Comparison of ENCODE assay signal across 10 cellular contexts in genomic region chr19:8515317-8515716, GRCh38. TPM values are rescaled to one million over a fixed set of nuclear protein-coding genes. Genes with fewer than 3 reads are reported as not detected.
A peak's percentile ranks its signal among the peaks of the same experiment; 100 is the strongest.
DNase-seq lines count a peak whose midpoint lies in the region; ATAC-seq, FAIRE-seq and TF ChIP-seq lines count a peak whose summit lies in the region.
"Had no signal": no experiment of that assay in that cellular context is flagged by ENCODE, and none has a peak within 500 bp of the region (broad histone marks: within the 10 kb centered on the region; RNA-seq: fewer than 3 reads in every experiment).

No MANE protein-coding gene starts in this region.

- H3K9me3 Mint-ChIP-seq in stimulated activated memory B cell treated with anti-CD40 and anti-IgM and Interleukin-4, amounts not matched to agents 10 μg/mL and 1 μg/mL and 100 μg/mL, for 72 hours, result no peaks in the 10 kb centered on the region

- BruUV-seq in mammary epithelial cell (replicated peaks; lab: Mats Ljungman, UMichigan), result no TSS peak

- no peak overlapping the region for H3K4ac ChIP-seq in H1 (replicated peaks; ENCODE audit: insufficient read length, low read depth, low read length)

- dilution Hi-C loops in mammary epithelial cell (cut with HindIII; ENCODE audit: low sequenced_read_pairs), result no loop called here

- H2BK12ac ChIP-seq in H1 (ENCODE audit: low read depth, low read length), result no peak overlapping the region

- H2AFZ ChIP-seq in H1 (ENCODE audit: low read length) (no peak overlapping the region), mammary epithelial cell (ENCODE audit: low read depth, low read length) (no peak overlapping the region)

- 0 out of 2 replicates have a peak, but pooled peaks cover 1% of the 10 kb centered on the region for H3K79me1 ChIP-seq in H1 (ENCODE audit: low read depth, low read length)

- H4K20me1 ChIP-seq in H1 (replicated peaks in 1 of 2; ENCODE audit: control insufficient read depth in 1 of 2, insufficient read depth in 2 of 2, low read length in 2 of 2), result no peaks in the 10 kb centered on the region
- no peaks in the 10 kb centered on the region for H4K20me1 ChIP-seq in mammary epithelial cell (ENCODE audit: insufficient read depth, low read length)

- no peaks in the 10 kb centered on the region for H3K79me2 ChIP-seq in H1 (ENCODE audit: control insufficient read depth in 1 of 2, insufficient read depth in 2 of 2, low read length in 2 of 2)
- H3K79me2 ChIP-seq in mammary epithelial cell (ENCODE audit: insufficient read depth, low read length), result no peaks in the 10 kb centered on the region

- H3K4me1 ChIP-seq in H1 (replicated peaks in 1 of 4; ENCODE audit: control insufficient read depth in 3 of 4, insufficient read depth in 4 of 4, low read length in 3 of 4) (peaks cover 0 to 14% (median 8%) of the 10 kb centered on the region in 4 experiments; a peak in 6 of 7 replicates), mammary epithelial cell (ENCODE audit: insufficient read depth, low read length) (peaks cover 12% of the 10 kb centered on the region), gastrocnemius medialis (peaks cover 10 to 19% of the 10 kb centered on the region in 2 donors)

- in situ Hi-C loops in mammary epithelial cell (cut with MboI; ENCODE audit: low sequenced_read_pairs in 2 of 2) (no loop called here), gastrocnemius medialis (cut with MboI; ENCODE audit: low sequenced_read_pairs in 4 of 4) (no loop called here)

- H3K14ac ChIP-seq in H1 (ENCODE audit: insufficient read length), result no peak overlapping the region

- H4K5ac ChIP-seq in H1 (ENCODE audit: insufficient read length, low read depth, low read length), result no peak overlapping the region

- H3K9ac ChIP-seq in H1 (replicated peaks in 1 of 4; ENCODE audit: extremely low read depth in 1 of 4, low read depth in 3 of 4, low read length in 3 of 4), result no peak overlapping the region
- H3K9ac ChIP-seq in mammary epithelial cell (ENCODE audit: insufficient read depth, low read length), result no peak overlapping the region

- TF ChIP-seq POLR2A in H1 (IDR thresholded peaks at IDR 0.05; ENCODE audit: control extremely low read depth in 1 of 2, low read depth in 2 of 2, low read length in 2 of 2), result no peak
- TF ChIP-seq POLR2A in gastrocnemius medialis (IDR thresholded peaks at IDR 0.05), result no peak

- H3K27ac Mint-ChIP-seq in stimulated activated memory B cell treated with anti-CD40 and anti-IgM and Interleukin-4, amounts not matched to agents 10 μg/mL and 1 μg/mL and 100 μg/mL, for 72 hours, result peak overlapping the region; percentile 98

- TF ChIP-seq RAD21 in H1 (IDR thresholded peaks at IDR 0.05 in 1 of 2, conservative IDR thresholded peaks at IDR 0.05 in 1 of 2; ENCODE audit: low read depth in 2 of 2, low read length in 2 of 2), result no peak

- 92% methylated on average over 11 of the region's 11 CpGs; no CpG with 5 or more reads in 1 of the 2 experiments for WGBS in H1 (ENCODE audit: extremely low coverage in 1 of 2, insufficient coverage in 1 of 2, insufficient read length in 1 of 2, insufficient replicate concordance in 2 of 2, low coverage in 1 of 2, low lambda C conversion rate in 2 of 2, missing lambda C conversion rate in 1 of 2), 2 experiments
- WGBS in mammary epithelial cell (ENCODE audit: low coverage, missing lambda C conversion rate), result 81% methylated on average over 11 of the region's 11 CpGs

- ATAC-seq in stimulated activated memory B cell treated with anti-CD40 and anti-IgM and Interleukin-4, amounts not matched to agents 10 μg/mL and 1 μg/mL and 100 μg/mL, for 72 hours, result no peak
- ATAC-seq in gastrocnemius medialis, result no peak

- intact Hi-C loops in mammary epithelial cell (cut with micrococcal nuclease), result no loop called here
- intact Hi-C loops in gastrocnemius medialis (cut with DNase I; ENCODE audit: low total_unique reads), result loop anchor here (10.0 kb wide), 1 partner anchor 611 kb away; the partner anchor contains the start of gene MAP2K7

- peaks cover 25% of the 10 kb centered on the region for H3K4me1 Mint-ChIP-seq in stimulated activated memory B cell treated with anti-CD40 and anti-IgM and Interleukin-4, amounts not matched to agents 10 μg/mL and 1 μg/mL and 100 μg/mL, for 72 hours

- H3K9me3 ChIP-seq in H1 (ENCODE audit: insufficient read depth in 2 of 2, low read depth in 1 of 2, low read length in 1 of 2), result no peaks in the 10 kb centered on the region
- H3K9me3 ChIP-seq in mammary epithelial cell (replicated peaks; ENCODE audit: insufficient read depth, low read length), result no peaks in the 10 kb centered on the region
- H3K9me3 ChIP-seq in WERI-Rb-1 (ENCODE audit: severe bottlenecking), result no peaks in the 10 kb centered on the region
- no peaks in the 10 kb centered on the region for H3K9me3 ChIP-seq in gastrocnemius medialis
- H3K9me3 ChIP-seq: right atrium auricular region had no signal

- H3K27ac ChIP-seq in H1 (ENCODE audit: low read depth, low read length) (no peak overlapping the region), mammary epithelial cell (ENCODE audit: insufficient read depth, low read depth, low read length) (no peak overlapping the region), WERI-Rb-1 (no peak overlapping the region), gastrocnemius medialis (no peak overlapping the region)

- TF ChIP-seq CTCF in H1 (IDR thresholded peaks at IDR 0.05; ENCODE audit: control extremely low read depth in 1 of 3, insufficient read depth in 1 of 3, low read depth in 1 of 3, low read length in 3 of 3) (no peak), mammary epithelial cell (conservative IDR thresholded peaks at IDR 0.05 in 1 of 2, IDR thresholded peaks at IDR 0.05 in 1 of 2; ENCODE audit: extremely low read depth in 1 of 2, insufficient read depth in 1 of 2, low read depth in 1 of 2, low read length in 2 of 2) (no peak), WERI-Rb-1 (IDR thresholded peaks at IDR 0.05; ENCODE audit: low read depth, low read length) (no peak), gastrocnemius medialis (IDR thresholded peaks at IDR 0.05 in 4 of 5, conservative IDR thresholded peaks at IDR 0.05 in 1 of 5) (no peak)

- CTCF ChIA-PET in H1 (lab: Charles Lee; ENCODE audit: partially characterized antibody) (interaction anchor here (0.9 to 2.2 kb wide), 11 partner anchors 8 to 118 kb away, joined by 3 to 8 read pairs (median 4); no protein-coding TSS in a partner anchor), mammary epithelial cell (lab: Charles Lee; ENCODE audit: low non-redundant PET) (no interaction called here)

- no peak for FAIRE-seq in H1 (lab: Jason Lieb, UNC)

- no peak overlapping the region; the same call in 1 of the 2 replicates for H2AK5ac ChIP-seq in H1 (ENCODE audit: low read depth, low read length)

- H4K91ac ChIP-seq in H1 (replicated peaks; ENCODE audit: insufficient read length, low read length), result peak overlapping the region; percentile 34

- no peaks in the 10 kb centered on the region for H3K27me3 ChIP-seq in H1 (replicated peaks in 1 of 4; ENCODE audit: control insufficient read depth in 3 of 4, extremely low read depth in 1 of 4, insufficient read depth in 3 of 4, low read length in 3 of 4)
- H3K27me3 ChIP-seq in H7 (ENCODE audit: control insufficient read depth, insufficient read depth, low read length), result no peaks in the 10 kb centered on the region
- H3K27me3 ChIP-seq in mammary epithelial cell (ENCODE audit: insufficient read depth, low read length), result no peaks in the 10 kb centered on the region
- H3K27me3 ChIP-seq in WERI-Rb-1 (ENCODE audit: insufficient read depth, low read depth, severe bottlenecking), result no peaks in the 10 kb centered on the region
- no peaks in the 10 kb centered on the region for H3K27me3 ChIP-seq in gastrocnemius medialis
- H3K27me3 ChIP-seq: right atrium auricular region had no signal

- no peak overlapping the region for H3K23ac ChIP-seq in H1 (ENCODE audit: insufficient read length)

- H3K4me2 ChIP-seq in H1 (ENCODE audit: insufficient read depth in 1 of 2, low read depth in 2 of 2, low read length in 2 of 2) (no peak overlapping the region), mammary epithelial cell (ENCODE audit: insufficient read depth, low read depth, low read length) (no peak overlapping the region)

- H3K4me3 Mint-ChIP-seq in stimulated activated memory B cell treated with anti-CD40 and anti-IgM and Interleukin-4, amounts not matched to agents 10 μg/mL and 1 μg/mL and 100 μg/mL, for 72 hours, result no peak overlapping the region

- no peak overlapping the region for H3K56ac ChIP-seq in H1 (replicated peaks; ENCODE audit: insufficient read length, low read depth, low read length)

- DNase-seq in OCI-M1 (lab: John Stamatoyannopoulos, UW) (peak; percentile 85), H1 (ENCODE audit: low read depth in 1 of 2, low spot score in 2 of 2) (no peak), H7 (no peak), mammary epithelial cell (no peak), WERI-Rb-1 (no peak), gastrocnemius medialis (no peak)
- DNase-seq in activated CD8-positive, alpha-beta memory T cell treated with anti-CD3 and anti-CD28 coated beads, Interleukin-2, amount 50 U/mL, for 1 hour (ENCODE audit: extremely low read depth), result peak; percentile 47
- DNase-seq: trophoblast cell had no signal

- no peaks in the 10 kb centered on the region for H3K27me3 Mint-ChIP-seq in stimulated activated memory B cell treated with anti-CD40 and anti-IgM and Interleukin-4, amounts not matched to agents 10 μg/mL and 1 μg/mL and 100 μg/mL, for 72 hours

- H3K36me3 ChIP-seq in H1 (ENCODE audit: control insufficient read depth in 2 of 4, insufficient read depth in 4 of 4, low read length in 3 of 4) (peaks cover 0 to 9% (median 0%) of the 10 kb centered on the region in 4 experiments; a peak in 2 of 8 replicates), H7 (replicated peaks; ENCODE audit: control insufficient read depth, insufficient read depth, low read length) (no peaks in the 10 kb centered on the region; the same call in 1 of the 2 replicates), mammary epithelial cell (ENCODE audit: insufficient read depth, low read length) (no peaks in the 10 kb centered on the region), WERI-Rb-1 (peaks cover 15% of the 10 kb centered on the region), gastrocnemius medialis (no peaks in the 10 kb centered on the region)

- POLR2A ChIA-PET in H1 (lab: Charles Lee; ENCODE audit: partially characterized antibody), result interaction anchor here (0.6 to 4.5 kb wide), 6 partner anchors 10 to 1723 kb away, joined by 3 to 73 read pairs (median 3); partner anchors contain the start of gene RAB11B

- H2BK20ac ChIP-seq in H1 (ENCODE audit: low read length), result peak overlapping the region; percentile 66; the same call in 1 of the 2 replicates

- TF ChIP-seq EP300 in H1 (IDR thresholded peaks at IDR 0.05; ENCODE audit: borderline replicate concordance in 1 of 2, low read depth in 2 of 2, low read length in 2 of 2), result no peak

- no peak overlapping the region for H3K18ac ChIP-seq in H1 (ENCODE audit: extremely low read depth, low read length)

- no peak overlapping the region for H3K4me3 ChIP-seq in H1 (ENCODE audit: extremely low read depth in 1 of 4, insufficient read depth in 2 of 4, low read depth in 3 of 4, low read length in 4 of 4)
- no peak overlapping the region for H3K4me3 ChIP-seq in H7 (ENCODE audit: insufficient read depth, low read depth, low read length)
- no peak overlapping the region for H3K4me3 ChIP-seq in mammary epithelial cell (replicated peaks in 1 of 3; ENCODE audit: insufficient read depth in 1 of 3, low read depth in 2 of 3, low read length in 3 of 3)
- H3K4me3 ChIP-seq in WERI-Rb-1 (ENCODE audit: low read depth, low read length), result no peak overlapping the region
- no peak overlapping the region for H3K4me3 ChIP-seq in gastrocnemius medialis
- H3K4me3 ChIP-seq: right atrium auricular region had no signal

- H3K23me2 ChIP-seq in H1 (ENCODE audit: low read depth, low read length), result peaks cover 4% of the 10 kb centered on the region; the same call in 1 of the 2 replicates

- H4K8ac ChIP-seq in H1 (ENCODE audit: extremely low read depth, insufficient read depth, low read length), result peak overlapping the region; percentile 78; the same call in 1 of the 2 replicates

- no peak overlapping the region for H2BK120ac ChIP-seq in H1 (replicated peaks; ENCODE audit: low read depth, low read length)

- peaks cover 7% of the 10 kb centered on the region for H3K36me3 Mint-ChIP-seq in stimulated activated memory B cell treated with anti-CD40 and anti-IgM and Interleukin-4, amounts not matched to agents 10 μg/mL and 1 μg/mL and 100 μg/mL, for 72 hours

- H2BK15ac ChIP-seq in H1 (ENCODE audit: low read length), result no peak overlapping the region; the same call in 1 of the 2 replicates

- no peak overlapping the region for H2BK5ac ChIP-seq in H1 (ENCODE audit: low read depth, low read length)

RNA-seq across cellular contexts. Expression of gene ZNF414, which starts 1.4 kb away (rescaled TPM):
- total RNA-seq in H1 (2021; fragmentation: NEBNext Ultra II Directional; extraction: Animal tissue kit (Norgen Biotek cat#: 25700)), result 23.6 and 26.8 TPM in 2 replicates
- polyA plus RNA-seq in H1 (2011; rRNA removed), result 9.7 and 21.4 TPM in 2 replicates
- 8.3 TPM for polyA plus RNA-seq in H1 (2011; cell fraction: cytosol; rRNA removed)
- polyA plus RNA-seq in H1 (2011; cell fraction: nucleus; rRNA removed), result 27.5 TPM
- polyA plus RNA-seq in H1 (2012, experiment 1 of 2), result 9.8 to 38.9 TPM (median 29.3 TPM) in 4 replicates
- 39.1 TPM for polyA plus RNA-seq in H1 (2012, experiment 2 of 2)
- polyA plus RNA-seq in H1 (2013, experiment 1 of 2), result 25.1 TPM
- 24.7 TPM for polyA plus RNA-seq in H1 (2013, experiment 2 of 2)
- 3.3 and 5.1 TPM in 2 replicates for polyA minus RNA-seq in H1 (2011; rRNA and poly(A)+ RNA removed)
- polyA minus RNA-seq in H1 (2011; cell fraction: cytosol; rRNA and poly(A)+ RNA removed), result 21.7 TPM
- 17.1 TPM for polyA minus RNA-seq in H1 (2011; cell fraction: nucleus; rRNA and poly(A)+ RNA removed)
- 7.6 and 13.1 TPM in 2 replicates for total RNA-seq in H7 (2014; rRNA removed; shearing (Covaris generic))
- 10 to 100 TPM in 1 of 2 donors, 1 to 10 TPM in 1; 3.5 to 23.2 TPM for total RNA-seq in mammary epithelial cell
- polyA plus RNA-seq in mammary epithelial cell, result 7.1 TPM
- 1.3 TPM for polyA minus RNA-seq in mammary epithelial cell
- total RNA-seq in gastrocnemius medialis, result 10 to 100 TPM in 1 of 4 donors, 1 to 10 TPM in 3; 4.7 to 13.3 (median 6.9) TPM

RNA-seq across cellular contexts. Expression of gene PRAM1, which starts 12.9 kb away (rescaled TPM):
- total RNA-seq in H1 (2021; fragmentation: NEBNext Ultra II Directional; extraction: Animal tissue kit (Norgen Biotek cat#: 25700)), result 0.23 and 0.43 TPM in 2 replicates
- 0.06 and 0.17 TPM in 2 replicates for polyA plus RNA-seq in H1 (2011; rRNA removed)
- polyA plus RNA-seq in H1 (2011; cell fraction: cytosol; rRNA removed), result 0.21 TPM
- polyA plus RNA-seq in H1 (2011; cell fraction: nucleus; rRNA removed), result 0.83 TPM
- polyA plus RNA-seq in H1 (2012, experiment 1 of 2), result 0.21 to 0.47 TPM (median 0.39 TPM) in 4 replicates
- not detected for polyA plus RNA-seq in H1 (2012, experiment 2 of 2)
- polyA plus RNA-seq in H1 (2013, experiment 1 of 2), result 0.24 TPM
- 0.31 TPM for polyA plus RNA-seq in H1 (2013, experiment 2 of 2)
- not detected in 2 replicates for polyA minus RNA-seq in H1 (2011; rRNA and poly(A)+ RNA removed)
- polyA minus RNA-seq in H1 (2011; cell fraction: cytosol; rRNA and poly(A)+ RNA removed), result not detected
- not detected for polyA minus RNA-seq in H1 (2011; cell fraction: nucleus; rRNA and poly(A)+ RNA removed)
- 0.07 TPM in 2 replicates for total RNA-seq in H7 (2014; rRNA removed; shearing (Covaris generic))
- total RNA-seq in mammary epithelial cell, result not detected
- polyA plus RNA-seq in mammary epithelial cell, result not detected
- polyA minus RNA-seq in mammary epithelial cell, result not detected
- total RNA-seq in gastrocnemius medialis, result under 1 TPM in 2 of 4 donors, not detected in 2; 0.16 to 0.27 TPM

Comparison
In these comparisons a context has a peak if more than half of its experiments do, and no peak if none do; other contexts are left out.
1. DNase-seq: peak in OCI-M1 (single experiment) and activated CD8-positive, alpha-beta memory T cell treated with anti-CD3 and anti-CD28 coated beads, Interleukin-2, amount 50 U/mL, for 1 hour (single experiment); none in H1 (0 of 2), H7 (single experiment), mammary epithelial cell (single experiment), WERI-Rb-1 (single experiment) and gastrocnemius medialis (0 of 2).